In the genomic region with DNA sequence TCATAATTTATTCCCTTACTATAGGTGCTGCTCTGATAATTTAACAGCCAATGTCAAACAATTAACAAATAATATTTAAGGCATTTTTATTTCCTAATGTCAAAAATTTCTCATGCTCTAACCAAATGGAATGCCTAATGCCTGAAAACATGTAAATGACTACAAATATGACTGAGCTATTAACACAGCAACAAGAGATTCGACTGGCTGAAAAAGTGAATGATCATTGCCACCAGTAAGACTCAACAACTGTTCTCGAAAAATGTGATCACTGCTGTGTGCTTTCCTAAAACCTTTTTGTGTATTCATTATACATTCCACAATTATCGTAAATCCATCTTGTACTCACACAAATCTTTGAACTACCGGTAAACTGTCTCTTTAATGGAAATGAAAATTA, we compare ENCODE assay signal across 1 cellular context.
TF ChIP-seq lines count a peak whose summit lies in the region.

No MANE protein-coding gene starts in this region.

TF ChIP-seq in WTC11, 78 proteins besides CTCF, POLR2A, EP300 and RAD21:
- TF ChIP-seq NFE2L1 (CRISPR knock-in tag; IDR thresholded peaks at IDR 0.05) (no peak), TEAD4 (CRISPR knock-in tag; IDR thresholded peaks at IDR 0.05) (no peak), TCF7 (CRISPR knock-in tag; IDR thresholded peaks at IDR 0.05; ENCODE audit: low read depth) (no peak), ETV6 (CRISPR knock-in tag; IDR thresholded peaks at IDR 0.05) (no peak), ZNF263 (CRISPR knock-in tag; IDR thresholded peaks at IDR 0.05; ENCODE audit: low read depth) (no peak), ESRRA (CRISPR knock-in tag; IDR thresholded peaks at IDR 0.05; ENCODE audit: borderline replicate concordance) (no peak), KAT7 (CRISPR knock-in tag; IDR thresholded peaks at IDR 0.05; ENCODE audit: borderline replicate concordance) (no peak), PRRX2 (CRISPR knock-in tag; IDR thresholded peaks at IDR 0.05) (no peak)
- TF ChIP-seq, protein P1, sequence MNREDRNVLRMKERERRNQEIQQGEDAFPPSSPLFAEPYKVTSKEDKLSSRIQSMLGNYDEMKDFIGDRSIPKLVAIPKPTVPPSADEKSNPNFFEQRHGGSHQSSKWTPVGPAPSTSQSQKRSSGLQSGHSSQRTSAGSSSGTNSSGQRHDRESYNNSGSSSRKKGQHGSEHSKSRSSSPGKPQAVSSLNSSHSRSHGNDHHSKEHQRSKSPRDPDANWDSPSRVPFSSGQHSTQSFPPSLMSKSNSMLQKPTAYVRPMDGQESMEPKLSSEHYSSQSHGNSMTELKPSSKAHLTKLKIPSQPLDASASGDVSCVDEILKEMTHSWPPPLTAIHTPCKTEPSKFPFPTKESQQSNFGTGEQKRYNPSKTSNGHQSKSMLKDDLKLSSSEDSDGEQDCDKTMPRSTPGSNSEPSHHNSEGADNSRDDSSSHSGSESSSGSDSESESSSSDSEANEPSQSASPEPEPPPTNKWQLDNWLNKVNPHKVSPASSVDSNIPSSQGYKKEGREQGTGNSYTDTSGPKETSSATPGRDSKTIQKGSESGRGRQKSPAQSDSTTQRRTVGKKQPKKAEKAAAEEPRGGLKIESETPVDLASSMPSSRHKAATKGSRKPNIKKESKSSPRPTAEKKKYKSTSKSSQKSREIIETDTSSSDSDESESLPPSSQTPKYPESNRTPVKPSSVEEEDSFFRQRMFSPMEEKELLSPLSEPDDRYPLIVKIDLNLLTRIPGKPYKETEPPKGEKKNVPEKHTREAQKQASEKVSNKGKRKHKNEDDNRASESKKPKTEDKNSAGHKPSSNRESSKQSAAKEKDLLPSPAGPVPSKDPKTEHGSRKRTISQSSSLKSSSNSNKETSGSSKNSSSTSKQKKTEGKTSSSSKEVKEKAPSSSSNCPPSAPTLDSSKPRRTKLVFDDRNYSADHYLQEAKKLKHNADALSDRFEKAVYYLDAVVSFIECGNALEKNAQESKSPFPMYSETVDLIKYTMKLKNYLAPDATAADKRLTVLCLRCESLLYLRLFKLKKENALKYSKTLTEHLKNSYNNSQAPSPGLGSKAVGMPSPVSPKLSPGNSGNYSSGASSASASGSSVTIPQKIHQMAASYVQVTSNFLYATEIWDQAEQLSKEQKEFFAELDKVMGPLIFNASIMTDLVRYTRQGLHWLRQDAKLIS (CRISPR knock-in tag; IDR thresholded peaks at IDR 0.05; ENCODE audit: borderline replicate concordance), result no peak
- TF ChIP-seq, protein P2, sequence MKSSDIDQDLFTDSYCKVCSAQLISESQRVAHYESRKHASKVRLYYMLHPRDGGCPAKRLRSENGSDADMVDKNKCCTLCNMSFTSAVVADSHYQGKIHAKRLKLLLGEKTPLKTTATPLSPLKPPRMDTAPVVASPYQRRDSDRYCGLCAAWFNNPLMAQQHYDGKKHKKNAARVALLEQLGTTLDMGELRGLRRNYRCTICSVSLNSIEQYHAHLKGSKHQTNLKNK (CRISPR knock-in tag; IDR thresholded peaks at IDR 0.05), result no peak
- TF ChIP-seq, protein P3, sequence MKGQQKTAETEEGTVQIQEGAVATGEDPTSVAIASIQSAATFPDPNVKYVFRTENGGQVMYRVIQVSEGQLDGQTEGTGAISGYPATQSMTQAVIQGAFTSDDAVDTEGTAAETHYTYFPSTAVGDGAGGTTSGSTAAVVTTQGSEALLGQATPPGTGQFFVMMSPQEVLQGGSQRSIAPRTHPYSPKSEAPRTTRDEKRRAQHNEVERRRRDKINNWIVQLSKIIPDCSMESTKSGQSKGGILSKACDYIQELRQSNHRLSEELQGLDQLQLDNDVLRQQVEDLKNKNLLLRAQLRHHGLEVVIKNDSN (CRISPR knock-in tag; IDR thresholded peaks at IDR 0.05), result no peak
- TF ChIP-seq, protein P4, sequence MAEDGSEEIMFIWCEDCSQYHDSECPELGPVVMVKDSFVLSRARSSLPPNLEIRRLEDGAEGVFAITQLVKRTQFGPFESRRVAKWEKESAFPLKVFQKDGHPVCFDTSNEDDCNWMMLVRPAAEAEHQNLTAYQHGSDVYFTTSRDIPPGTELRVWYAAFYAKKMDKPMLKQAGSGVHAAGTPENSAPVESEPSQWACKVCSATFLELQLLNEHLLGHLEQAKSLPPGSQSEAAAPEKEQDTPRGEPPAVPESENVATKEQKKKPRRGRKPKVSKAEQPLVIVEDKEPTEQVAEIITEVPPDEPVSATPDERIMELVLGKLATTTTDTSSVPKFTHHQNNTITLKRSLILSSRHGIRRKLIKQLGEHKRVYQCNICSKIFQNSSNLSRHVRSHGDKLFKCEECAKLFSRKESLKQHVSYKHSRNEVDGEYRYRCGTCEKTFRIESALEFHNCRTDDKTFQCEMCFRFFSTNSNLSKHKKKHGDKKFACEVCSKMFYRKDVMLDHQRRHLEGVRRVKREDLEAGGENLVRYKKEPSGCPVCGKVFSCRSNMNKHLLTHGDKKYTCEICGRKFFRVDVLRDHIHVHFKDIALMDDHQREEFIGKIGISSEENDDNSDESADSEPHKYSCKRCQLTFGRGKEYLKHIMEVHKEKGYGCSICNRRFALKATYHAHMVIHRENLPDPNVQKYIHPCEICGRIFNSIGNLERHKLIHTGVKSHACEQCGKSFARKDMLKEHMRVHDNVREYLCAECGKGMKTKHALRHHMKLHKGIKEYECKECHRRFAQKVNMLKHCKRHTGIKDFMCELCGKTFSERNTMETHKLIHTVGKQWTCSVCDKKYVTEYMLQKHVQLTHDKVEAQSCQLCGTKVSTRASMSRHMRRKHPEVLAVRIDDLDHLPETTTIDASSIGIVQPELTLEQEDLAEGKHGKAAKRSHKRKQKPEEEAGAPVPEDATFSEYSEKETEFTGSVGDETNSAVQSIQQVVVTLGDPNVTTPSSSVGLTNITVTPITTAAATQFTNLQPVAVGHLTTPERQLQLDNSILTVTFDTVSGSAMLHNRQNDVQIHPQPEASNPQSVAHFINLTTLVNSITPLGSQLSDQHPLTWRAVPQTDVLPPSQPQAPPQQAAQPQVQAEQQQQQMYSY (CRISPR knock-in tag; IDR thresholded peaks at IDR 0.05), result no peak
